In the genomic region with DNA sequence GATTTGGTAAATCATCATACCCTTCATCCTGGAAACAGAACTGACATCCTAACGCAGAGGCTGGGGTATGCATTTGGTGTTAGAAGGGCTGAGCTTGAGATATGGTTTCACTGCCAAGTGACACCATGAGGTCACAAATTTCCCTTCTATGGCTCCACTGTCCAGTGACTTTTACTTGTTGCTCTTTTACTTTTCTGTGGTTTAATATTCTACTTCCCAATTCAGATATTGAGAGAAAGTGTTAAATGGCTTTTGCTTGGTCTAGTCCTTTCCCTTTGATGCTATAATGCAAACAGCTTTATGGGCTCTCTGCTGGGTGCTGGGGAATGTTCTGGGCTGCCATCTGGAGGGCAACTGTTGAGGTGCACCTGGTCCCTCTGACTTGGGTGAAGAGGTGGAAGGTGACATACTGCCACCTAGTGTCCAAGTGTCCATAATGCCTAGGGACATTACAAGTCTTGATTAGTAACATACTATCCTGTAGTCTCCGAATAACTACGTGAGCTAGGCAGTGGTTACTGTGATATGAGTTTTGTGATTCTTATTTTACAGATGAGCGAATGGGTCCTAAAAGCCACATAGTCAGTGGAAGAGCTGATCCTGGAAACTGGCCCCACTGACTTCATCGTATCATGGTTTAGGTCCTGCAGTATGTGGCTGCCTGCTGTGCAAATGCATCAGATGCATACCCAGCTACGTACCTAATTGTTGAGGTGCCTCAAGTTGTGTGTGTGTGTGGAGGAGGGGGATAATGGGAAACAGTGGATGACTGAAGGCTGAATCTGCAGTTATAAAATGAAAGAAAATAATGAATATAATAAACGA, we compare ENCODE assay signal across 8 cellular contexts.
DNase-seq lines count a peak whose midpoint lies in the region; ATAC-seq, FAIRE-seq and TF ChIP-seq lines count a peak whose summit lies in the region.

No MANE protein-coding gene starts in this region.

- no peaks in the 10 kb centered on the region for H3K9me3 Mint-ChIP-seq in endothelial cell (ENCODE audit: unreplicated experiment)

- peak; percentile 85 for ATAC-seq in GM21526 (IDR thresholded peaks at IDR 0.05; ENCODE audit: low FRiP score, unreplicated experiment)
- ATAC-seq in mucosa of descending colon: peak; percentile 100

- H3K9me3 ChIP-seq in mucosa of descending colon: no peaks in the 10 kb centered on the region

- H3K4me1 Mint-ChIP-seq in endothelial cell (ENCODE audit: unreplicated experiment): no peaks in the 10 kb centered on the region

- peak; percentile 39 for DNase-seq in DMS 273 treated with DMSO at 0.1 percent for 48 hours (lab: John Stamatoyannopoulos, UW)
- peak; percentile 70 for DNase-seq in HTR-8/SVneo (ENCODE audit: insufficient read length, low spot score)
- peak; percentile 81 to 87 for DNase-seq in NOMO-1 (lab: John Stamatoyannopoulos, UW; ENCODE audit: unreplicated experiment in 2 of 2)
- peak; percentile 45 to 64 for DNase-seq in activated CD8-positive, alpha-beta memory T cell treated with anti-CD3 and anti-CD28 coated beads for 1 hour (ENCODE audit: extremely low read depth in 1 of 2, low read depth in 1 of 2)
- peak; percentile 91 for DNase-seq in endothelial cell (ENCODE audit: low spot score)
- peak; percentile 79 to 98 (median 90) for DNase-seq in mucosa of descending colon
- peak; percentile 37 to 56 for DNase-seq in stimulated activated CD8-positive, alpha-beta memory T cell treated with anti-CD3 and anti-CD28 coated beads, Interleukin-7, amount 100 ng/mL, for 1 hour (ENCODE audit: low read depth in 2 of 2)

- H3K4me3 Mint-ChIP-seq in endothelial cell (ENCODE audit: unreplicated experiment): no peak overlapping the region

- peaks cover 1% of the 10 kb centered on the region for H3K27me3 Mint-ChIP-seq in endothelial cell (ENCODE audit: unreplicated experiment)

- no peaks in the 10 kb centered on the region for H3K36me3 Mint-ChIP-seq in endothelial cell (ENCODE audit: low read depth, unreplicated experiment)

- peak; percentile 93 for FAIRE-seq in HTR-8/SVneo (lab: Jason Lieb, UNC)

- intact Hi-C loops in mucosa of descending colon (cut with DNase I, micrococcal nuclease): no loop called here

- no peak overlapping the region for H3K4me3 ChIP-seq in mucosa of descending colon

- H3K27ac Mint-ChIP-seq in endothelial cell (ENCODE audit: unreplicated experiment): no peak overlapping the region

- TF ChIP-seq CTCF in endothelial cell (IDR thresholded peaks at IDR 0.05; ENCODE audit: unreplicated experiment): peak; percentile 92
- TF ChIP-seq CTCF in mucosa of descending colon (IDR thresholded peaks at IDR 0.05): peak; percentile 93

- peaks cover 6% of the 10 kb centered on the region for H3K4me1 ChIP-seq in mucosa of descending colon (ENCODE audit: low read depth)

- H3K36me3 ChIP-seq in mucosa of descending colon (ENCODE audit: low read depth): no peaks in the 10 kb centered on the region

Comparison
In these comparisons a context has a peak if more than half of its experiments do, and no peak if none do; other contexts are left out.
1. DNase-seq: peak in every context shown above with its lines; median percentile 91 in endothelial cell; 90 in mucosa of descending colon; 84 in NOMO-1; 70 in HTR-8/SVneo; 54 in activated CD8-positive, alpha-beta memory T cell treated with anti-CD3 and anti-CD28 coated beads for 1 hour; 46 in stimulated activated CD8-positive, alpha-beta memory T cell treated with anti-CD3 and anti-CD28 coated beads, Interleukin-7, amount 100 ng/mL, for 1 hour; 39 in DMS 273 treated with DMSO at 0.1 percent for 48 hours.